8 cellular contexts compared by ENCODE assay signal in genomic region chr5:169637856-169638190, GRCh38. TPM values are rescaled to one million over a fixed set of nuclear protein-coding genes. Genes with fewer than 3 reads are reported as not detected.
DNase-seq lines count a peak whose midpoint lies in the region; ATAC-seq and TF ChIP-seq lines count a peak whose summit lies in the region.

No MANE protein-coding gene starts in this region.

- peak; percentile 63 for TF ChIP-seq POLR2A in GM18526 (IDR thresholded peaks at IDR 0.05; ENCODE audit: extremely low read depth, insufficient read length)

- no peak for TF ChIP-seq EP300 in SK-N-SH (IDR thresholded peaks at IDR 0.05; ENCODE audit: borderline replicate concordance in 1 of 2, low read depth in 1 of 2, low read length in 1 of 2)

- CTCF ChIA-PET in SK-N-SH (lab: Yijun Ruan, JAX): no interaction called here
- CTCF ChIA-PET in PC-9 (lab: Charles Lee): no interaction called here

- H3K27ac Mint-ChIP-seq in activated naive CD8-positive, alpha-beta T cell treated with anti-CD3 and anti-CD28 coated beads, Interleukin-2, amount 50 U/mL, for 24 hours: peak overlapping the region; percentile 93

- TF ChIP-seq CTCF in SK-N-SH (IDR thresholded peaks at IDR 0.05) (no peak), PC-9 (conservative IDR thresholded peaks at IDR 0.05) (no peak)

- peak; percentile 66 for ATAC-seq in HG02943 (IDR thresholded peaks at IDR 0.05; ENCODE audit: low read depth, unreplicated experiment)
- peak; percentile 82 for ATAC-seq in activated naive CD8-positive, alpha-beta T cell treated with anti-CD3 and anti-CD28 coated beads, Interleukin-2, amount 50 U/mL, for 24 hours

- peaks cover 9% of the 10 kb centered on the region for H3K9me3 Mint-ChIP-seq in activated naive CD8-positive, alpha-beta T cell treated with anti-CD3 and anti-CD28 coated beads, Interleukin-2, amount 50 U/mL, for 24 hours

- H3K79me2 ChIP-seq in SK-N-SH (ENCODE audit: insufficient read depth): no peaks in the 10 kb centered on the region
- H3K79me2 ChIP-seq in PC-9 (ENCODE audit: low read depth): no peaks in the 10 kb centered on the region

- POLR2A ChIA-PET in SK-N-SH (lab: Yijun Ruan, JAX) (no interaction called here), PC-9 (lab: Charles Lee; ENCODE audit: unreplicated experiment) (no interaction called here)

- H3K4me3 Mint-ChIP-seq in activated naive CD8-positive, alpha-beta T cell treated with anti-CD3 and anti-CD28 coated beads, Interleukin-2, amount 50 U/mL, for 24 hours: peak overlapping the region; percentile 90

- no TSS peak for BruUV-seq in PC-9 (replicated peaks; lab: Mats Ljungman, UMichigan)

- peaks cover 35% of the 10 kb centered on the region for H3K36me3 Mint-ChIP-seq in activated naive CD8-positive, alpha-beta T cell treated with anti-CD3 and anti-CD28 coated beads, Interleukin-2, amount 50 U/mL, for 24 hours (ENCODE audit: low read depth)

- H3K9me2 ChIP-seq in SK-N-SH (no peaks in the 10 kb centered on the region), PC-9 (ENCODE audit: insufficient read depth) (no peaks in the 10 kb centered on the region)

- H3K9me3 ChIP-seq in skeletal muscle satellite cell (replicated peaks; ENCODE audit: low read length) (peaks cover 4% of the 10 kb centered on the region), SK-N-SH (0 out of 2 replicates have a peak, but pooled peaks cover 14% of the 10 kb centered on the region), PC-9 (ENCODE audit: insufficient read depth, low read depth) (no peaks in the 10 kb centered on the region)

- H3K27me3 Mint-ChIP-seq in activated naive CD8-positive, alpha-beta T cell treated with anti-CD3 and anti-CD28 coated beads, Interleukin-2, amount 50 U/mL, for 24 hours: no peaks in the 10 kb centered on the region

- H4K20me1 ChIP-seq in SK-N-SH (ENCODE audit: insufficient read depth): no peaks in the 10 kb centered on the region
- H4K20me1 ChIP-seq in PC-9 (ENCODE audit: insufficient read depth): no peaks in the 10 kb centered on the region

- 77% methylated on average over 3 of the region's 6 CpGs for WGBS in SK-N-SH (ENCODE audit: low lambda C conversion rate)

- intact Hi-C loops in PC-9 (cut with micrococcal nuclease; ENCODE audit: unreplicated experiment): no loop called here

- peaks cover 52% of the 10 kb centered on the region for H3K4me1 Mint-ChIP-seq in activated naive CD8-positive, alpha-beta T cell treated with anti-CD3 and anti-CD28 coated beads, Interleukin-2, amount 50 U/mL, for 24 hours

- H3F3A ChIP-seq in SK-N-SH (replicated peaks; ENCODE audit: insufficient read depth) (peaks cover 4% of the 10 kb centered on the region), PC-9 (ENCODE audit: insufficient read depth, low read depth) (no peaks in the 10 kb centered on the region)

- no peak overlapping the region for H3K9ac ChIP-seq in skeletal muscle satellite cell (ENCODE audit: low read depth, low read length)
- H3K9ac ChIP-seq in SK-N-SH: no peak overlapping the region

- H3K36me3 ChIP-seq in skeletal muscle satellite cell (ENCODE audit: insufficient read depth, low read length) (no peaks in the 10 kb centered on the region), SK-N-SH (replicated peaks in 1 of 2; ENCODE audit: control insufficient read depth in 1 of 2, insufficient read depth in 2 of 2, low read length in 1 of 2) (peaks cover 0 to 3% of the 10 kb centered on the region in 2 experiments), PC-9 (ENCODE audit: low read depth) (no peaks in the 10 kb centered on the region)

- no peak for TF ChIP-seq RAD21 in SK-N-SH (IDR thresholded peaks at IDR 0.05; ENCODE audit: low read length)

- H3K27ac ChIP-seq in SK-N-SH (ENCODE audit: low read depth in 2 of 2, low read length in 1 of 2): no peak overlapping the region
- no peak overlapping the region for H3K27ac ChIP-seq in PC-9

- no peaks in the 10 kb centered on the region for H3K27me3 ChIP-seq in skeletal muscle satellite cell (ENCODE audit: control insufficient read depth, insufficient read depth, low read length)
- no peaks in the 10 kb centered on the region for H3K27me3 ChIP-seq in SK-N-SH (ENCODE audit: insufficient read depth)
- no peaks in the 10 kb centered on the region for H3K27me3 ChIP-seq in PC-9 (ENCODE audit: insufficient read depth, low read depth)

- DNase-seq in SKM-1 treated with dmso at 0.1 percent for 144 hours (lab: John Stamatoyannopoulos, UW; ENCODE audit: unreplicated experiment) (peak; percentile 60), COLO829 (ENCODE audit: low spot score) (no peak), SK-N-SH (no peak), PC-9 (no peak)
- peak; percentile 80 for DNase-seq in activated naive CD8-positive, alpha-beta T cell treated with anti-CD3 and anti-CD28 coated beads, Interleukin-2, amount 50 U/mL, for 24 hours

- H3K4me2 ChIP-seq in skeletal muscle satellite cell (ENCODE audit: low read length): peak overlapping the region; percentile 80
- no peak overlapping the region for H3K4me2 ChIP-seq in SK-N-SH
- H3K4me2 ChIP-seq in PC-9: no peak overlapping the region

- H3K4me1 ChIP-seq in skeletal muscle satellite cell (ENCODE audit: control insufficient read depth, insufficient read depth, low read length) (peaks cover 5% of the 10 kb centered on the region), SK-N-SH (ENCODE audit: control insufficient read depth in 1 of 2, insufficient read depth in 2 of 2, low read depth in 1 of 2, low read length in 1 of 2) (no peaks in the 10 kb centered on the region), PC-9 (replicated peaks; ENCODE audit: insufficient read depth) (peaks cover 11% of the 10 kb centered on the region; the same call in 1 of the 2 replicates)

- no peak overlapping the region; the same call in 1 of the 2 replicates for H2AFZ ChIP-seq in SK-N-SH (ENCODE audit: low read depth)
- no peak overlapping the region for H2AFZ ChIP-seq in PC-9

- no peak overlapping the region for H3K4me3 ChIP-seq in skeletal muscle satellite cell (ENCODE audit: low read length)
- no peak overlapping the region for H3K4me3 ChIP-seq in SK-N-SH (ENCODE audit: low read depth in 2 of 2, low read length in 1 of 2)
- no peak overlapping the region for H3K4me3 ChIP-seq in PC-9

TF ChIP-seq in SK-N-SH, 30 proteins besides CTCF, POLR2A, EP300 and RAD21:
- TF ChIP-seq, protein P1, sequence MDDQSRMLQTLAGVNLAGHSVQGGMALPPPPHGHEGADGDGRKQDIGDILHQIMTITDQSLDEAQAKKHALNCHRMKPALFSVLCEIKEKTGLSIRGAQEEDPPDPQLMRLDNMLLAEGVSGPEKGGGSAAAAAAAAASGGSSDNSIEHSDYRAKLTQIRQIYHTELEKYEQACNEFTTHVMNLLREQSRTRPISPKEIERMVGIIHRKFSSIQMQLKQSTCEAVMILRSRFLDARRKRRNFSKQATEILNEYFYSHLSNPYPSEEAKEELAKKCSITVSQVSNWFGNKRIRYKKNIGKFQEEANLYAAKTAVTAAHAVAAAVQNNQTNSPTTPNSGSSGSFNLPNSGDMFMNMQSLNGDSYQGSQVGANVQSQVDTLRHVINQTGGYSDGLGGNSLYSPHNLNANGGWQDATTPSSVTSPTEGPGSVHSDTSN (IDR thresholded peaks at IDR 0.05): no peak

RNA-seq across cellular contexts. Expression of gene DOCK2, which starts 0.7 kb away (rescaled TPM):
- 0.76 and 1.7 TPM in 2 replicates for total RNA-seq in skeletal muscle satellite cell (2012; rRNA removed)
- 3.8 and 5.2 TPM in 2 replicates for polyA plus RNA-seq in SK-N-SH (2012; rRNA removed)
- 5.2 and 5.4 TPM in 2 replicates for polyA plus RNA-seq in SK-N-SH (2012; cell fraction: cytosol; rRNA removed)
- polyA plus RNA-seq in SK-N-SH (2012; cell fraction: nucleus; rRNA removed): 5.7 and 7.1 TPM in 2 replicates
- total RNA-seq in PC-9 (2021): 0.18 and 0.41 TPM in 2 replicates

RNA-seq across cellular contexts. Expression of gene SPDL1, which starts 54.2 kb away (rescaled TPM):
- 33.0 and 52.7 TPM in 2 replicates for total RNA-seq in skeletal muscle satellite cell (2012; rRNA removed)
- polyA plus RNA-seq in SK-N-SH (2012; rRNA removed): 45.1 and 63.3 TPM in 2 replicates
- 61.5 and 78.9 TPM in 2 replicates for polyA plus RNA-seq in SK-N-SH (2012; cell fraction: cytosol; rRNA removed)
- 43.9 and 111 TPM in 2 replicates for polyA plus RNA-seq in SK-N-SH (2012; cell fraction: nucleus; rRNA removed)
- 30.5 and 39.2 TPM in 2 replicates for total RNA-seq in PC-9 (2021)

Comparison
In these comparisons a context has a peak if more than half of its experiments do, and no peak if none do; other contexts are left out.
1. DNase-seq: peak in SKM-1 treated with dmso at 0.1 percent for 144 hours (single experiment) and activated naive CD8-positive, alpha-beta T cell treated with anti-CD3 and anti-CD28 coated beads, Interleukin-2, amount 50 U/mL, for 24 hours (single experiment); none in COLO829 (single experiment), SK-N-SH (single experiment) and PC-9 (0 of 2).